Comparison of ENCODE assay signal across 1 cellular context in the genomic region with DNA sequence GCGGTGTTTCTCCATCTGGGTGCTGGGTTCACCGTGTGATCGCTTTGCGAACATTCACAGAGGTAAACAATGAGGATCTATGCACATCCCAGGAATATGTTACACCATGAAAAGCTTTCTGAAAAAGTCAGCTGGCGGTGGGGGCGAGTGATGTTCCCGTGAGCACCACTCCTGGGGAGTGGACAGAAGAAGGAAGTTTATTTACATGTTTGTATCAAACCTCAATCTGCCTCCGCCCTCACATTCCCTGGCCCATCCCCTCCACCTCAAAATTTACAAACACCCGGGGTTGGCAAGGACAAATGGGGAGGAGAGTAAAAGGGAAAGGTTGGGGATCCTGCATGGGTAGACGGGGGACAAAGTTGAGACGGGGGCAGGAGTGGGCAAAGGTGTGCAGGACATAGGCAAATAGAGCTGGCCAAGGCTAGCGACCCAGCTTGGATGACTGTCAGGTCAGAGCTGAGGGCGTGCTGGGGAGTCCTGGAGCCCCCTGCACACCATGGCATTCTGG.
TF ChIP-seq lines count a peak whose summit lies in the region.

No MANE protein-coding gene starts in this region.

TF ChIP-seq in H1, 55 proteins besides CTCF, POLR2A, EP300 and RAD21:
- TF ChIP-seq BCL11A (IDR thresholded peaks at IDR 0.05; ENCODE audit: low read depth in 2 of 2, low read length in 2 of 2) (no peak), POU5F1 (IDR thresholded peaks at IDR 0.05; ENCODE audit: low read depth, low read length) (no peak), SIX5 (IDR thresholded peaks at IDR 0.05; ENCODE audit: low read depth, low read length) (no peak), SIRT6 (IDR thresholded peaks at IDR 0.05; ENCODE audit: low read length) (no peak), CTBP2 (IDR thresholded peaks at IDR 0.05; ENCODE audit: borderline replicate concordance, insufficient read depth, insufficient read length, low read length) (no peak), GABPA (IDR thresholded peaks at IDR 0.05; ENCODE audit: borderline replicate concordance, insufficient read depth, low read length) (no peak), EGR1 (IDR thresholded peaks at IDR 0.05; ENCODE audit: borderline replicate concordance, low read depth, low read length) (no peak), EZH2 (IDR thresholded peaks at IDR 0.05; ENCODE audit: low read depth, low read length, severe bottlenecking) (no peak), BRCA1 (IDR thresholded peaks at IDR 0.05; ENCODE audit: low read depth, low read length) (no peak), CBX8 (IDR thresholded peaks at IDR 0.05; ENCODE audit: borderline replicate concordance, low read depth, low read length) (no peak)
